12 cellular contexts compared by ENCODE assay signal in the genomic region with DNA sequence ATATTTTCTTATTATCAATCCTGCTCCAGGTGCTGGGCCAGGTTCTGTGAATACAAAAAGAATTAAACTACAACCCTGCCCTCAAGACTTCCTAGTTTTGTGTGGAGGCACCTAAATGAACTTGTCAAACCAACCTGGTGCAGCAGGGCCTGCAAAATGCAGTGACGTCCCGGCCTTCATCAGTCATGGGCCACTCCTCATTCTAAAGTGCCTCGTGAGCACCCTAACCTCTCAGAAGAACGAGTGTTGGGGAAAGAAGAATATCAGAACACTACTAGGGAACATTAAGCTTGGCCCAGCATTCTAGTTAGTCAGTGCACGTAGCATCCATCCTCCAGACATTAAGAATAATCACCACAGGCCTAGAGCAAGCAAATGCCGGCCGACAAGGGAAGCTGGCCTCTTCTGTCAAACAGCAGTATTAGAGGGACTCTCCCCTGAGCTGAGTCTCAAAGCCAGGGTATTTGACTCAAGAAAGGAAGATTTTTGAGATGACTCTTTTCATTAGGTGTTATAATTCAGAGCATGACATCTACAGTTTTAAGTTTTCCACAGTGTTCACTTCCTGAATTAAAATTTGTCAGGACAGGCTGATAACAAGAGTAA.
A peak's percentile ranks its signal among the peaks of the same experiment; 100 is the strongest.
DNase-seq lines count a peak whose midpoint lies in the region; ATAC-seq and TF ChIP-seq lines count a peak whose summit lies in the region.
"Had no signal": no experiment of that assay in that cellular context is flagged by ENCODE, and none has a peak within 500 bp of the region (broad histone marks: within the 10 kb centered on the region; RNA-seq: fewer than 3 reads in every experiment).

No MANE protein-coding gene starts in this region.

- H3K36me3 Mint-ChIP-seq in activated naive CD8-positive, alpha-beta T cell treated with anti-CD3 and anti-CD28 coated beads for 36 hours = peaks cover 4% of the 10 kb centered on the region

- H3K4me3 Mint-ChIP-seq in activated naive CD8-positive, alpha-beta T cell treated with anti-CD3 and anti-CD28 coated beads for 36 hours = no peak overlapping the region

- intact Hi-C loops in right lobe of liver (cut with DNase I) = no loop called here
- intact Hi-C loops in heart left ventricle (cut with DNase I) = loop anchor here in 1 of 10 donors (5.0 kb wide), 1 partner anchor 66 kb away; no protein-coding TSS in a partner anchor
- intact Hi-C loops in prostate gland (cut with DNase I) = loop anchor here (5.0 kb wide), 1 partner anchor 34 kb away; no protein-coding TSS in a partner anchor

- no peaks in the 10 kb centered on the region for H3K27me3 Mint-ChIP-seq in activated naive CD8-positive, alpha-beta T cell treated with anti-CD3 and anti-CD28 coated beads for 36 hours

- no peak overlapping the region for H3K27ac Mint-ChIP-seq in activated naive CD8-positive, alpha-beta T cell treated with anti-CD3 and anti-CD28 coated beads for 36 hours

- H3K4me1 ChIP-seq in liver (ENCODE audit: control insufficient read depth in 4 of 4, insufficient read depth in 4 of 4, low read length in 3 of 4) (peaks cover 0 to 3% (median 0%) of the 10 kb centered on the region in 4 donors), right lobe of liver (no peaks in the 10 kb centered on the region), heart left ventricle (peaks cover 0 to 48% (median 31%) of the 10 kb centered on the region in 12 donors), prostate gland (replicated peaks) (peaks cover 7% of the 10 kb centered on the region)

- ATAC-seq in right lobe of liver = no peak
- ATAC-seq in heart left ventricle = peak; percentile 29 to 42 (median 38)
- ATAC-seq in GM21825 (IDR thresholded peaks at IDR 0.05; ENCODE audit: unreplicated experiment) = no peak
- ATAC-seq: activated CD4-positive, CD25-positive, alpha-beta regulatory T cell treated with anti-CD3 and anti-CD28 coated beads, Interleukin-2, amount 50 U/mL, for 24 hours had no signal

- no peak for TF ChIP-seq RAD21 in liver (IDR thresholded peaks at IDR 0.05)

- peak overlapping the region; percentile 5 to 23 for H3K27ac ChIP-seq in liver (ENCODE audit: low read depth in 1 of 2, low read length in 2 of 2)
- no peak overlapping the region for H3K27ac ChIP-seq in right lobe of liver
- H3K27ac ChIP-seq in heart left ventricle = peak overlapping the region in 10 of 12 donors; percentile 15 to 77 (median 46)
- peak overlapping the region; percentile 41 to 53 for H3K27ac ChIP-seq in prostate gland

- H3K9me3 ChIP-seq in liver (ENCODE audit: control insufficient read depth in 4 of 4, low read length in 3 of 4) = no peaks in the 10 kb centered on the region
- H3K9me3 ChIP-seq in right lobe of liver = no peaks in the 10 kb centered on the region
- no peaks in the 10 kb centered on the region for H3K9me3 ChIP-seq in heart left ventricle
- H3K9me3 ChIP-seq in prostate gland = no peaks in the 10 kb centered on the region

- H3K4me3 ChIP-seq in liver (ENCODE audit: low read depth in 1 of 3, low read length in 3 of 3) (no peak overlapping the region), right lobe of liver (no peak overlapping the region), heart left ventricle (no peak overlapping the region), prostate gland (no peak overlapping the region)

- 88% methylated on average over 7 of the region's 7 CpGs for WGBS in liver
- WGBS in right lobe of liver (ENCODE audit: insufficient coverage, low coverage, low lambda C conversion rate, missing lambda C conversion rate) = 84% methylated on average over 5 of the region's 7 CpGs
- WGBS in heart left ventricle, 4 donors = 40 to 66% (median 59%) methylated on average over 7 of the region's 7 CpGs
- 61% methylated on average over 7 of the region's 7 CpGs for WGBS in prostate gland

- TF ChIP-seq POLR2A in right lobe of liver (IDR thresholded peaks at IDR 0.05) = no peak
- TF ChIP-seq POLR2A in heart left ventricle (IDR thresholded peaks at IDR 0.05) = no peak
- no peak for TF ChIP-seq POLR2A in prostate gland (IDR thresholded peaks at IDR 0.05)

- H3K27me3 ChIP-seq in liver (ENCODE audit: control insufficient read depth in 4 of 4, insufficient read depth in 4 of 4, low read length in 3 of 4) (no peaks in the 10 kb centered on the region), right lobe of liver (no peaks in the 10 kb centered on the region), heart left ventricle (no peaks in the 10 kb centered on the region), prostate gland (replicated peaks; ENCODE audit: insufficient read depth) (no peaks in the 10 kb centered on the region)

- no peak overlapping the region for H3K9ac ChIP-seq in liver (ENCODE audit: low read depth in 1 of 2, low read length in 2 of 2)

- peaks cover 21% of the 10 kb centered on the region for H3K4me1 Mint-ChIP-seq in activated naive CD8-positive, alpha-beta T cell treated with anti-CD3 and anti-CD28 coated beads for 36 hours

- H3K36me3 ChIP-seq in liver (ENCODE audit: control insufficient read depth in 4 of 4, insufficient read depth in 3 of 4, low read depth in 1 of 4, low read length in 3 of 4) (no peaks in the 10 kb centered on the region), right lobe of liver (no peaks in the 10 kb centered on the region), heart left ventricle (no peaks in the 10 kb centered on the region), prostate gland (no peaks in the 10 kb centered on the region)

- H3K9me3 Mint-ChIP-seq in activated naive CD8-positive, alpha-beta T cell treated with anti-CD3 and anti-CD28 coated beads for 36 hours = no peaks in the 10 kb centered on the region

- TF ChIP-seq CTCF in liver (IDR thresholded peaks at IDR 0.05; ENCODE audit: low read depth, low read length, missing input control) (no peak), right lobe of liver (IDR thresholded peaks at IDR 0.05) (no peak), heart left ventricle (IDR thresholded peaks at IDR 0.05) (no peak), prostate gland (IDR thresholded peaks at IDR 0.05) (no peak)

- DNase-seq in right lobe of liver (no peak), heart left ventricle (no peak), prostate gland (ENCODE audit: low spot score) (no peak), ureter (ENCODE audit: low spot score) (no peak), hepatic stellate cell (ENCODE audit: low spot score) (no peak)
- DNase-seq in activated naive CD8-positive, alpha-beta T cell treated with anti-CD3 and anti-CD28 coated beads for 36 hours = no peak
- DNase-seq: DMS79; effector CD4-positive, alpha-beta T cell; NCI-H2081 treated with DMSO at 0.1 percent for 48 hours had no signal

TF ChIP-seq in liver, 16 proteins besides CTCF, POLR2A, EP300 and RAD21 (continues in another document):
- TF ChIP-seq HNF4G (IDR thresholded peaks at IDR 0.05) = no peak
- no peak for TF ChIP-seq NR2F2 (IDR thresholded peaks at IDR 0.05)
- TF ChIP-seq FOXA1 (IDR thresholded peaks at IDR 0.05) = no peak
- TF ChIP-seq, protein P1, sequence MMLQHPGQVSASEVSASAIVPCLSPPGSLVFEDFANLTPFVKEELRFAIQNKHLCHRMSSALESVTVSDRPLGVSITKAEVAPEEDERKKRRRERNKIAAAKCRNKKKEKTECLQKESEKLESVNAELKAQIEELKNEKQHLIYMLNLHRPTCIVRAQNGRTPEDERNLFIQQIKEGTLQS (IDR thresholded peaks at IDR 0.05) = no peak
- no peak for TF ChIP-seq FOXA2 (IDR thresholded peaks at IDR 0.05)
- TF ChIP-seq SP1 (IDR thresholded peaks at IDR 0.05) = no peak
- TF ChIP-seq HNF4A (conservative IDR thresholded peaks at IDR 0.05) = no peak
- TF ChIP-seq TAF1 (conservative IDR thresholded peaks at IDR 0.05) = no peak
- no peak for TF ChIP-seq GABPA (IDR thresholded peaks at IDR 0.05 in 1 of 2, conservative IDR thresholded peaks at IDR 0.05 in 1 of 2)
- no peak for TF ChIP-seq JUND (IDR thresholded peaks at IDR 0.05)
- TF ChIP-seq, protein P2, sequence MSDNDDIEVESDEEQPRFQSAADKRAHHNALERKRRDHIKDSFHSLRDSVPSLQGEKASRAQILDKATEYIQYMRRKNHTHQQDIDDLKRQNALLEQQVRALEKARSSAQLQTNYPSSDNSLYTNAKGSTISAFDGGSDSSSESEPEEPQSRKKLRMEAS (IDR thresholded peaks at IDR 0.05) = no peak
- TF ChIP-seq EGR1 (IDR thresholded peaks at IDR 0.05; ENCODE audit: low read depth in 2 of 2) = no peak
- TF ChIP-seq, protein P3, sequence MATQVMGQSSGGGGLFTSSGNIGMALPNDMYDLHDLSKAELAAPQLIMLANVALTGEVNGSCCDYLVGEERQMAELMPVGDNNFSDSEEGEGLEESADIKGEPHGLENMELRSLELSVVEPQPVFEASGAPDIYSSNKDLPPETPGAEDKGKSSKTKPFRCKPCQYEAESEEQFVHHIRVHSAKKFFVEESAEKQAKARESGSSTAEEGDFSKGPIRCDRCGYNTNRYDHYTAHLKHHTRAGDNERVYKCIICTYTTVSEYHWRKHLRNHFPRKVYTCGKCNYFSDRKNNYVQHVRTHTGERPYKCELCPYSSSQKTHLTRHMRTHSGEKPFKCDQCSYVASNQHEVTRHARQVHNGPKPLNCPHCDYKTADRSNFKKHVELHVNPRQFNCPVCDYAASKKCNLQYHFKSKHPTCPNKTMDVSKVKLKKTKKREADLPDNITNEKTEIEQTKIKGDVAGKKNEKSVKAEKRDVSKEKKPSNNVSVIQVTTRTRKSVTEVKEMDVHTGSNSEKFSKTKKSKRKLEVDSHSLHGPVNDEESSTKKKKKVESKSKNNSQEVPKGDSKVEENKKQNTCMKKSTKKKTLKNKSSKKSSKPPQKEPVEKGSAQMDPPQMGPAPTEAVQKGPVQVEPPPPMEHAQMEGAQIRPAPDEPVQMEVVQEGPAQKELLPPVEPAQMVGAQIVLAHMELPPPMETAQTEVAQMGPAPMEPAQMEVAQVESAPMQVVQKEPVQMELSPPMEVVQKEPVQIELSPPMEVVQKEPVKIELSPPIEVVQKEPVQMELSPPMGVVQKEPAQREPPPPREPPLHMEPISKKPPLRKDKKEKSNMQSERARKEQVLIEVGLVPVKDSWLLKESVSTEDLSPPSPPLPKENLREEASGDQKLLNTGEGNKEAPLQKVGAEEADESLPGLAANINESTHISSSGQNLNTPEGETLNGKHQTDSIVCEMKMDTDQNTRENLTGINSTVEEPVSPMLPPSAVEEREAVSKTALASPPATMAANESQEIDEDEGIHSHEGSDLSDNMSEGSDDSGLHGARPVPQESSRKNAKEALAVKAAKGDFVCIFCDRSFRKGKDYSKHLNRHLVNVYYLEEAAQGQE (IDR thresholded peaks at IDR 0.05) = no peak

Comparison
In these comparisons a context has a peak if more than half of its experiments do, and no peak if none do; other contexts are left out.
1. H3K27ac ChIP-seq: peak in liver (2 of 2), heart left ventricle (10 of 12) and prostate gland (2 of 2); none in right lobe of liver (0 of 3).
2. ATAC-seq: peak in heart left ventricle (4 of 4); none in right lobe of liver (0 of 4) and GM21825 (single experiment).